Comparison of ENCODE assay signal across 9 cellular contexts in the genomic region with DNA sequence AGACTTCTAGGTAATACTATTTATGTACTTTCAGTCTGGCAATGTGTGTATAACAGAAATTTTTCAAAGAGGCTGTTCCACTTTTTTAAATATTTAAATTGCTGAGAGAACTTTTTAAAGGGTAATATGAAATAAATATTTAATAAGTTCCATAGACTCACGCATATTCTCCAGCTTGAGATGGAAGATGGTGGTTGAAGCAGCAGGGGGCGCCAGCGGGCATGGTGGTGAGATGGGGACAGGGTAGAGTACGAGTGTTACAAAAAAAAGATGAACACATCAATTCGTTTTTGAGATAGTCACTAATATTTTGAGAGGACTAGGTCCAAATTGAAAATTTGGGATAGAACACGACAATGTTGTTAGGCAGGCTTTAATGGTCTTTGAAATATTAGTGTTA.
DNase-seq lines count a peak whose midpoint lies in the region; ATAC-seq and TF ChIP-seq lines count a peak whose summit lies in the region.
"Had no signal": no experiment of that assay in that cellular context is flagged by ENCODE, and none has a peak within 500 bp of the region (broad histone marks: within the 10 kb centered on the region; RNA-seq: fewer than 3 reads in every experiment).

No MANE protein-coding gene starts in this region.

- peaks cover 7% of the 10 kb centered on the region for H3K9me3 Mint-ChIP-seq in osteocyte (ENCODE audit: unreplicated experiment)

- POLR2A ChIA-PET in A673 (lab: Charles Lee; ENCODE audit: low non-redundant PET): interaction anchor here (0.6 kb wide), 1 partner anchor 419 kb away, joined by 3 read pairs; no protein-coding TSS in a partner anchor

- intact Hi-C loops in A673 (cut with micrococcal nuclease; ENCODE audit: unreplicated experiment): no loop called here

- no peaks in the 10 kb centered on the region for H3K36me3 Mint-ChIP-seq in osteocyte (ENCODE audit: unreplicated experiment)

- no peaks in the 10 kb centered on the region for H3K4me1 Mint-ChIP-seq in osteocyte (ENCODE audit: unreplicated experiment)

- no peaks in the 10 kb centered on the region for H3K27me3 Mint-ChIP-seq in osteocyte (ENCODE audit: unreplicated experiment)
- H3K27me3 Mint-ChIP-seq: dendritic cell treated with granulocyte-macrophage colony-stimulating factor and Interleukin-4, amounts not matched to agents 40 ng/mL and 50 ng/mL, for 4 days had no signal

- H3K27me3 ChIP-seq in A673 (replicated peaks; ENCODE audit: insufficient read depth, low read depth, low read length, poor library complexity): no peaks in the 10 kb centered on the region

- CTCF ChIA-PET in A673 (lab: Charles Lee): interaction anchor here (0.6 kb wide), 1 partner anchor 79 kb away, joined by 3 read pairs; a partner anchor contains a TSS

- no peak overlapping the region for H3K27ac ChIP-seq in A673 (ENCODE audit: low read depth, low read length, poor library complexity, severe bottlenecking)

- H3K4me3 ChIP-seq in A673 (ENCODE audit: low read depth, low read length, poor library complexity, severe bottlenecking) (no peak overlapping the region), LNCaP clone FGC (ENCODE audit: low read depth, low read length) (no peak overlapping the region)

- no peak overlapping the region for H3K4me3 Mint-ChIP-seq in osteocyte (ENCODE audit: unreplicated experiment)
- H3K4me3 Mint-ChIP-seq: dendritic cell treated with granulocyte-macrophage colony-stimulating factor and Interleukin-4, amounts not matched to agents 40 ng/mL and 50 ng/mL, for 4 days had no signal

- peak; percentile 52 for DNase-seq in A673 (ENCODE audit: low spot score)
- DNase-seq in LNCaP clone FGC (ENCODE audit: low read depth): no peak
- peak; percentile 19 for DNase-seq in activated CD4-positive, alpha-beta T cell treated with anti-CD3 and anti-CD28 coated beads for 1 hour
- peak; percentile 1 for DNase-seq in effector CD8-positive, alpha-beta T cell (lab: John Stamatoyannopoulos, UW)
- DNase-seq in osteocyte (ENCODE audit: extremely low spot score, unreplicated experiment): no peak
- DNase-seq in NCI-H226: no peak
- no peak for DNase-seq in hippocampal formation (lab: John Stamatoyannopoulos, UW)

- peaks cover 12% of the 10 kb centered on the region for H3K4me1 ChIP-seq in A673 (ENCODE audit: insufficient read depth, low read length, poor library complexity, severe bottlenecking)

- no TSS peak for BruUV-seq in A673 (replicated peaks; lab: Mats Ljungman, UMichigan)

- TF ChIP-seq CTCF in A673 (conservative IDR thresholded peaks at IDR 0.05; ENCODE audit: low read depth, low read length): peak; percentile 80
- peak; percentile 72 for TF ChIP-seq CTCF in LNCaP clone FGC (IDR thresholded peaks at IDR 0.05; ENCODE audit: control insufficient read depth, extremely low read depth, insufficient read depth)
- peak; percentile 36 for TF ChIP-seq CTCF in osteocyte (IDR thresholded peaks at IDR 0.05)

- peak; percentile 78 for ATAC-seq in GM18909 (IDR thresholded peaks at IDR 0.05; ENCODE audit: poor library complexity, unreplicated experiment)

- peaks cover under 1% of the 10 kb centered on the region for H3K9me3 ChIP-seq in A673 (ENCODE audit: low read depth, low read length, poor library complexity, severe bottlenecking)

- no peak overlapping the region for H3K27ac Mint-ChIP-seq in osteocyte (ENCODE audit: unreplicated experiment)
- H3K27ac Mint-ChIP-seq: dendritic cell treated with granulocyte-macrophage colony-stimulating factor and Interleukin-4, amounts not matched to agents 40 ng/mL and 50 ng/mL, for 4 days had no signal

- no peaks in the 10 kb centered on the region for H3K36me3 ChIP-seq in A673 (ENCODE audit: insufficient read depth, low read length, poor library complexity, severe bottlenecking)

Comparison
In these comparisons a context has a peak if more than half of its experiments do, and no peak if none do; other contexts are left out.
1. DNase-seq: peak in A673 (single experiment), activated CD4-positive, alpha-beta T cell treated with anti-CD3 and anti-CD28 coated beads for 1 hour (single experiment) and effector CD8-positive, alpha-beta T cell (single experiment); none in LNCaP clone FGC (single experiment), osteocyte (single experiment), NCI-H226 (single experiment) and hippocampal formation (0 of 2).
2. Peak in every context shown above with its lines, with median percentiles within 50 percentile points of each other: CTCF ChIP-seq.